ENCODE assay signal across 16 cellular contexts in genomic region chr6:110158479-110158878, GRCh38. TPM values are rescaled to one million over a fixed set of nuclear protein-coding genes. Genes with fewer than 3 reads are reported as not detected.
DNase-seq lines count a peak whose midpoint lies in the region; ATAC-seq and TF ChIP-seq lines count a peak whose summit lies in the region.
"Had no signal": no experiment of that assay in that cellular context is flagged by ENCODE, and none has a peak within 500 bp of the region (broad histone marks: within the 10 kb centered on the region; RNA-seq: fewer than 3 reads in every experiment).

No MANE protein-coding gene starts in this region.

- no peak overlapping the region for H3K27ac Mint-ChIP-seq in activated CD8-positive, alpha-beta T cell treated with anti-CD3 and anti-CD28 coated beads, Interleukin-2, amount 10 ng/mL, durations not matched to agents 7 days and 5 days
- H3K27ac Mint-ChIP-seq: CD14-positive monocyte; CD8-positive, alpha-beta T cell had no signal

- no peak overlapping the region for H2BK15ac ChIP-seq in IMR-90 (ENCODE audit: low read depth, low read length)

- ATAC-seq in IMR-90 (ENCODE audit: low read depth) = no peak
- no peak for ATAC-seq in activated CD8-positive, alpha-beta T cell treated with anti-CD3 and anti-CD28 coated beads, Interleukin-2, amount 10 ng/mL, durations not matched to agents 7 days and 5 days
- ATAC-seq: A549; CD8-positive, alpha-beta T cell had no signal

- no peak overlapping the region for H3K23ac ChIP-seq in IMR-90 (ENCODE audit: low read depth, low read length)

- no peaks in the 10 kb centered on the region for H4K20me1 ChIP-seq in IMR-90 (ENCODE audit: insufficient read depth, low read length)

- no peak overlapping the region for H3K4ac ChIP-seq in IMR-90 (ENCODE audit: low read depth, low read length)

- H4K8ac ChIP-seq in IMR-90 (ENCODE audit: low read depth in 2 of 2, low read length in 2 of 2) = no peak overlapping the region

- no peaks in the 10 kb centered on the region for H3K36me3 Mint-ChIP-seq in activated CD8-positive, alpha-beta T cell treated with anti-CD3 and anti-CD28 coated beads, Interleukin-2, amount 10 ng/mL, durations not matched to agents 7 days and 5 days (ENCODE audit: low read depth)
- H3K36me3 Mint-ChIP-seq: CD8-positive, alpha-beta T cell had no signal

- H3K9me3 Mint-ChIP-seq in activated CD8-positive, alpha-beta T cell treated with anti-CD3 and anti-CD28 coated beads, Interleukin-2, amount 10 ng/mL, durations not matched to agents 7 days and 5 days (ENCODE audit: insufficient read depth) = no peaks in the 10 kb centered on the region
- H3K9me3 Mint-ChIP-seq: CD8-positive, alpha-beta T cell had no signal

- no peak for TF ChIP-seq CTCF in IMR-90 (conservative IDR thresholded peaks at IDR 0.05; ENCODE audit: low read depth, low read length)
- TF ChIP-seq CTCF in epithelial cell of esophagus (IDR thresholded peaks at IDR 0.05; ENCODE audit: insufficient read depth, low read depth, low read length, missing control alignments) = no peak

- intact Hi-C loops in IMR-90 (cut with micrococcal nuclease) = no loop called here

- H2AFZ ChIP-seq in IMR-90 (replicated peaks; ENCODE audit: low read length, poor library complexity) = no peak overlapping the region
- H2AFZ ChIP-seq: GM23248 had no signal

- no peak overlapping the region for H2AK5ac ChIP-seq in IMR-90 (ENCODE audit: low read depth, low read length)

- H3K9me1 ChIP-seq in IMR-90 (ENCODE audit: insufficient read depth, low read length) = no peaks in the 10 kb centered on the region

- BruUV-seq in IMR-90 (replicated peaks; lab: Mats Ljungman, UMichigan) = no TSS peak

- H3K14ac ChIP-seq in IMR-90 (replicated peaks; ENCODE audit: low read depth, low read length) = no peak overlapping the region

- H2BK20ac ChIP-seq in IMR-90 (ENCODE audit: low read depth, low read length) = no peak overlapping the region

- no peaks in the 10 kb centered on the region for H3K4me1 Mint-ChIP-seq in activated CD8-positive, alpha-beta T cell treated with anti-CD3 and anti-CD28 coated beads, Interleukin-2, amount 10 ng/mL, durations not matched to agents 7 days and 5 days (ENCODE audit: low read depth)

- TF ChIP-seq POLR2A in IMR-90 (IDR thresholded peaks at IDR 0.05; ENCODE audit: low read depth, low read length) = no peak

- H3K79me1 ChIP-seq in IMR-90 (ENCODE audit: low read depth in 1 of 2, low read length in 2 of 2) = peaks cover 0 to 5% of the 10 kb centered on the region in 2 experiments; a peak in 1 of 4 replicates

- peaks cover 9% of the 10 kb centered on the region for H3K27me3 Mint-ChIP-seq in activated CD8-positive, alpha-beta T cell treated with anti-CD3 and anti-CD28 coated beads, Interleukin-2, amount 10 ng/mL, durations not matched to agents 7 days and 5 days (ENCODE audit: low read depth)

- in situ Hi-C loops in IMR-90 (cut with MboI; ENCODE audit: low sequenced_read_pairs) = no loop called here

- H3K9me3 ChIP-seq in IMR-90 (ENCODE audit: control insufficient read depth, insufficient read depth, low read length) = no peaks in the 10 kb centered on the region
- H3K9me3 ChIP-seq: A549 had no signal

- no peak overlapping the region for H3K4me3 ChIP-seq in IMR-90 (ENCODE audit: insufficient read depth, low read depth, low read length)
- H3K4me3 ChIP-seq in epithelial cell of esophagus (ENCODE audit: low read length) = no peak overlapping the region
- H3K4me3 ChIP-seq: A549, GM23248 had no signal

- H2AK9ac ChIP-seq in IMR-90 (replicated peaks; ENCODE audit: low read depth, low read length, poor library complexity) = no peak overlapping the region

- CTCF ChIA-PET in IMR-90 (lab: Yijun Ruan, JAX) = interaction anchor here (0.8 kb wide), 1 partner anchor 59 kb away, joined by 3 read pairs; no protein-coding TSS in a partner anchor
- CTCF ChIA-PET in activated CD8-positive, alpha-beta T cell treated with anti-CD3 and anti-CD28 coated beads, Interleukin-2, amount 10 ng/mL, durations not matched to agents 7 days and 5 days (lab: Charles Lee) = no interaction called here
- CTCF ChIA-PET in HEK293T (lab: Yijun Ruan, JAX) = interaction anchor here (0.7 kb wide), 1 partner anchor 29 kb away, joined by 4 read pairs; no protein-coding TSS in a partner anchor

- H3K4me3 Mint-ChIP-seq in activated CD8-positive, alpha-beta T cell treated with anti-CD3 and anti-CD28 coated beads, Interleukin-2, amount 10 ng/mL, durations not matched to agents 7 days and 5 days = no peak overlapping the region
- H3K4me3 Mint-ChIP-seq: CD14-positive monocyte; CD8-positive, alpha-beta T cell had no signal

- no peak overlapping the region for H4K5ac ChIP-seq in IMR-90 (ENCODE audit: low read depth, low read length)

- no peak overlapping the region for H3K4me2 ChIP-seq in IMR-90 (ENCODE audit: low read depth, low read length)
- H3K4me2 ChIP-seq: A549 had no signal

- H3K9ac ChIP-seq in IMR-90 (ENCODE audit: low read depth, low read length) = no peak overlapping the region
- H3K9ac ChIP-seq: GM23248 had no signal

- H4K91ac ChIP-seq in IMR-90 (ENCODE audit: insufficient read depth, low read depth, low read length) = no peak overlapping the region

- no peak overlapping the region for H3K56ac ChIP-seq in IMR-90 (ENCODE audit: extremely low read depth, insufficient read depth, low read length)

- POLR2A ChIA-PET in IMR-90 (lab: Charles Lee; ENCODE audit: unreplicated experiment) (no interaction called here), HEK293T (lab: Yijun Ruan, JAX) (no interaction called here)
- POLR2A ChIA-PET in activated CD8-positive, alpha-beta T cell treated with anti-CD3 and anti-CD28 coated beads, Interleukin-2, amount 10 ng/mL, durations not matched to agents 7 days and 5 days (lab: Charles Lee) = no interaction called here

- dilution Hi-C loops in IMR-90 (cut with HindIII; ENCODE audit: low sequenced_read_pairs, unreplicated experiment) = no loop called here

- no CpG with 5 or more reads among the region's 1 CpG for WGBS in IMR-90 (ENCODE audit: extremely low coverage in 2 of 2, insufficient read length in 1 of 2), 2 experiments

- no peak overlapping the region for H3K27ac ChIP-seq in IMR-90 (ENCODE audit: insufficient read depth, low read length)
- H3K27ac ChIP-seq: A549, GM23248 had no signal

- no peaks in the 10 kb centered on the region for H3K4me1 ChIP-seq in IMR-90 (ENCODE audit: control insufficient read depth, insufficient read depth, low read length)
- H3K4me1 ChIP-seq: A549 had no signal

- TF ChIP-seq RAD21 in IMR-90 (IDR thresholded peaks at IDR 0.05; ENCODE audit: low read length) = no peak

- no peak overlapping the region for H2BK120ac ChIP-seq in IMR-90 (ENCODE audit: low read depth, low read length)

- H2BK5ac ChIP-seq in IMR-90 (ENCODE audit: low read depth, low read length, poor library complexity, severe bottlenecking) = no peak overlapping the region

- H3K36me3 ChIP-seq in IMR-90 (ENCODE audit: control insufficient read depth, insufficient read depth, low read length) = no peaks in the 10 kb centered on the region

- DNase-seq in IMR-90 = peak; percentile 10
- peak; percentile 59 for DNase-seq in amniotic epithelial cell (ENCODE audit: low read depth)
- DNase-seq in epithelial cell of esophagus (ENCODE audit: low read depth) = peak; percentile 10
- peak; percentile 10 for DNase-seq in kidney tubule cell (ENCODE audit: low spot score)
- no peak for DNase-seq in activated T-cell treated with anti-CD3 and anti-CD28 coated beads, Interleukin-2, amount 50 U/mL, for 1 hour
- no peak for DNase-seq in activated CD8-positive, alpha-beta T cell treated with anti-CD3 and anti-CD28 coated beads, Interleukin-2, amount 10 ng/mL, durations not matched to agents 7 days and 5 days
- DNase-seq in HEK293T (ENCODE audit: extremely low spot score) = no peak
- DNase-seq: CD8-positive, alpha-beta T cell; COR-L47; DMS153; DMS79 treated with DMSO at 0.1 percent for 48 hours; GF-D8; GM23248; KBM-7 had no signal

- no peak overlapping the region for H3K18ac ChIP-seq in IMR-90 (ENCODE audit: low read depth, low read length)

- H3K27me3 ChIP-seq in IMR-90 (ENCODE audit: control insufficient read depth, insufficient read depth, low read length) = no peaks in the 10 kb centered on the region

TF ChIP-seq in IMR-90, 13 proteins besides CTCF, POLR2A, EP300 and RAD21 (continues in another document):
- TF ChIP-seq FOS (IDR thresholded peaks at IDR 0.05; ENCODE audit: low read depth, low read length) = no peak
- TF ChIP-seq MAFK (IDR thresholded peaks at IDR 0.05; ENCODE audit: low read depth, low read length) = no peak
- TF ChIP-seq NFE2L2 (IDR thresholded peaks at IDR 0.05; ENCODE audit: low read depth, low read length) = no peak
- TF ChIP-seq SMC3 (IDR thresholded peaks at IDR 0.05; ENCODE audit: low read depth, low read length) = no peak
- no peak for TF ChIP-seq MAZ (IDR thresholded peaks at IDR 0.05; ENCODE audit: borderline replicate concordance, low read depth, low read length)
- TF ChIP-seq CEBPB (IDR thresholded peaks at IDR 0.05; ENCODE audit: low read depth, low read length) = no peak
- no peak for TF ChIP-seq BHLHE40 (IDR thresholded peaks at IDR 0.05; ENCODE audit: low read depth, low read length)
- no peak for TF ChIP-seq MXI1 (IDR thresholded peaks at IDR 0.05; ENCODE audit: borderline replicate concordance, low read depth, low read length)

TF ChIP-seq in HEK293T, 16 proteins besides CTCF, POLR2A, EP300 and RAD21:
- TF ChIP-seq PKNOX1 (IDR thresholded peaks at IDR 0.05) (no peak), ZNF384 (IDR thresholded peaks at IDR 0.05) (no peak), ARNT (IDR thresholded peaks at IDR 0.05) (no peak)

RNA-seq across cellular contexts. Expression of gene WASF1, which starts 21.0 kb away (rescaled TPM):
- total RNA-seq in IMR-90 (2012; rRNA removed) = 3.0 and 4.4 TPM in 2 replicates
- 15.6 and 17.3 TPM in 2 replicates for polyA plus RNA-seq in IMR-90 (2012; rRNA removed)
- polyA plus RNA-seq in IMR-90 (2012; cell fraction: cytosol; rRNA removed) = 9.0 and 11.2 TPM in 2 replicates
- polyA plus RNA-seq in IMR-90 (2012; cell fraction: nucleus; rRNA removed; ENCODE audit: low replicate concordance) = 11.4 and 19.1 TPM in 2 replicates
- under 1 TPM; 0.50 to 0.76 TPM for total RNA-seq in activated CD8-positive, alpha-beta T cell treated with anti-CD3 and anti-CD28 coated beads, Interleukin-2, amount 10 ng/mL, durations not matched to agents 7 days and 5 days

RNA-seq across cellular contexts. Expression of gene CDC40, which starts 21.7 kb away (rescaled TPM):
- total RNA-seq in IMR-90 (2012; rRNA removed) = 16.8 and 26.7 TPM in 2 replicates
- polyA plus RNA-seq in IMR-90 (2012; rRNA removed) = 7.0 TPM in 2 replicates
- 2.0 and 2.5 TPM in 2 replicates for polyA plus RNA-seq in IMR-90 (2012; cell fraction: cytosol; rRNA removed)
- polyA plus RNA-seq in IMR-90 (2012; cell fraction: nucleus; rRNA removed; ENCODE audit: low replicate concordance) = 1.4 and 4.7 TPM in 2 replicates
- total RNA-seq in activated CD8-positive, alpha-beta T cell treated with anti-CD3 and anti-CD28 coated beads, Interleukin-2, amount 10 ng/mL, durations not matched to agents 7 days and 5 days = 10 to 100 TPM; 25.9 to 27.0 TPM

Comparison
In these comparisons a context has a peak if more than half of its experiments do, and no peak if none do; other contexts are left out.
1. DNase-seq: peak in IMR-90 (single experiment), amniotic epithelial cell (single experiment), epithelial cell of esophagus (single experiment) and kidney tubule cell (single experiment); none in activated T-cell treated with anti-CD3 and anti-CD28 coated beads, Interleukin-2, amount 50 U/mL, for 1 hour (single experiment), activated CD8-positive, alpha-beta T cell treated with anti-CD3 and anti-CD28 coated beads, Interleukin-2, amount 10 ng/mL, durations not matched to agents 7 days and 5 days (single experiment) and HEK293T (single experiment).